ENCODE assay signal across 1 cellular context in genomic region chr19:50349277-50350057, GRCh38.
A peak's percentile ranks its signal among the peaks of the same experiment; 100 is the strongest.
TF ChIP-seq lines count a peak whose summit lies in the region.

No MANE protein-coding gene starts in this region.

TF ChIP-seq in HepG2, 621 proteins besides CTCF, POLR2A, EP300 and RAD21 (continued from another document and continues in another):
- peak; percentile 53 for TF ChIP-seq ZNF574 (CRISPR knock-in tag; IDR thresholded peaks at IDR 0.05)
- TF ChIP-seq ETV5 (CRISPR knock-in tag; IDR thresholded peaks at IDR 0.05; ENCODE audit: borderline replicate concordance), result peak; percentile 62; the same call in 1 of the 2 replicates
- no peak for TF ChIP-seq SMC3 (IDR thresholded peaks at IDR 0.05; ENCODE audit: low read length)
- no peak for TF ChIP-seq HOXD1 (CRISPR knock-in tag; IDR thresholded peaks at IDR 0.05)
- no peak for TF ChIP-seq ZFYVE20 (CRISPR knock-in tag; IDR thresholded peaks at IDR 0.05; ENCODE audit: borderline replicate concordance, low read depth)
- no peak for TF ChIP-seq ARNT2 (CRISPR knock-in tag; IDR thresholded peaks at IDR 0.05; ENCODE audit: low read depth)
- peak; percentile 10; the same call in 1 of the 2 replicates for TF ChIP-seq ZBTB33 (CRISPR knock-in tag; IDR thresholded peaks at IDR 0.05)
- no peak; the same call in 1 of the 2 replicates for TF ChIP-seq ARID4A (CRISPR knock-in tag; IDR thresholded peaks at IDR 0.05; ENCODE audit: borderline replicate concordance)
- 0 out of 2 replicates have a peak, but pooled peaks have one; percentile 32 for TF ChIP-seq MIER2 (CRISPR knock-in tag; IDR thresholded peaks at IDR 0.05)
- TF ChIP-seq STAG1 (CRISPR knock-in tag; IDR thresholded peaks at IDR 0.05), result no peak
- no peak for TF ChIP-seq NFKBIZ (CRISPR knock-in tag; IDR thresholded peaks at IDR 0.05)
- peak; percentile 76 for TF ChIP-seq PAXIP1 (CRISPR knock-in tag; conservative IDR thresholded peaks at IDR 0.05)
- no peak for TF ChIP-seq ZBTB39 (CRISPR knock-in tag; IDR thresholded peaks at IDR 0.05)
- TF ChIP-seq MYPOP (CRISPR knock-in tag; IDR thresholded peaks at IDR 0.05), result no peak
- no peak for TF ChIP-seq ZNF878 (CRISPR knock-in tag; IDR thresholded peaks at IDR 0.05)
- no peak for TF ChIP-seq SMAD9 (CRISPR knock-in tag; IDR thresholded peaks at IDR 0.05)
- no peak for TF ChIP-seq ZNF549 (CRISPR knock-in tag; IDR thresholded peaks at IDR 0.05)
- no peak for TF ChIP-seq SCMH1 (CRISPR knock-in tag; IDR thresholded peaks at IDR 0.05; ENCODE audit: borderline replicate concordance)
- TF ChIP-seq HDAC6 (IDR thresholded peaks at IDR 0.05; ENCODE audit: low read depth, low read length), result no peak
- no peak for TF ChIP-seq ZNF792 (CRISPR knock-in tag; IDR thresholded peaks at IDR 0.05)
- no peak for TF ChIP-seq SRF (IDR thresholded peaks at IDR 0.05; ENCODE audit: low read depth, low read length)
- no peak for TF ChIP-seq ZNF281 (CRISPR knock-in tag; IDR thresholded peaks at IDR 0.05; ENCODE audit: borderline replicate concordance)
- TF ChIP-seq REPIN1 (CRISPR knock-in tag; IDR thresholded peaks at IDR 0.05; ENCODE audit: borderline replicate concordance, low read depth), result no peak
- no peak for TF ChIP-seq ZNF251 (CRISPR knock-in tag; IDR thresholded peaks at IDR 0.05)
- no peak; the same call in 1 of the 2 replicates for TF ChIP-seq ZMYM3 (CRISPR knock-in tag; IDR thresholded peaks at IDR 0.05)
- no peak for TF ChIP-seq MBNL3 (CRISPR knock-in tag; conservative IDR thresholded peaks at IDR 0.05)
- no peak for TF ChIP-seq ZNF660 (CRISPR knock-in tag; IDR thresholded peaks at IDR 0.05; ENCODE audit: borderline replicate concordance, low read depth)
- TF ChIP-seq ZBTB3 (CRISPR knock-in tag; IDR thresholded peaks at IDR 0.05; ENCODE audit: borderline replicate concordance, low read depth), result no peak
- TF ChIP-seq ZNF274 (CRISPR knock-in tag; IDR thresholded peaks at IDR 0.05), result no peak
- 0 out of 2 replicates have a peak, but pooled peaks have one; percentile 30 for TF ChIP-seq SPEN (CRISPR knock-in tag; IDR thresholded peaks at IDR 0.05; ENCODE audit: low read depth)
- peak; percentile 54; the same call in 1 of the 2 replicates for TF ChIP-seq SOX5 (CRISPR knock-in tag; IDR thresholded peaks at IDR 0.05; ENCODE audit: borderline replicate concordance)
- TF ChIP-seq FOSL2 (CRISPR knock-in tag; IDR thresholded peaks at IDR 0.05), result 0 out of 2 replicates have a peak, but pooled peaks have one; percentile 4
- TF ChIP-seq PITX1 (CRISPR knock-in tag; IDR thresholded peaks at IDR 0.05), result peak; percentile 14; the same call in 1 of the 2 replicates
- TF ChIP-seq ZNF737 (CRISPR knock-in tag; IDR thresholded peaks at IDR 0.05; ENCODE audit: borderline replicate concordance), result no peak
- no peak for TF ChIP-seq THAP8 (CRISPR knock-in tag; IDR thresholded peaks at IDR 0.05; ENCODE audit: borderline replicate concordance)
- no peak for TF ChIP-seq ETV6 (CRISPR knock-in tag; conservative IDR thresholded peaks at IDR 0.05)
- TF ChIP-seq ZNF382 (CRISPR knock-in tag; IDR thresholded peaks at IDR 0.05; ENCODE audit: borderline replicate concordance), result no peak
- no peak for TF ChIP-seq RELA (CRISPR knock-in tag; IDR thresholded peaks at IDR 0.05)
- no peak for TF ChIP-seq BCL6 (CRISPR knock-in tag; IDR thresholded peaks at IDR 0.05)
- TF ChIP-seq ZNF362 (CRISPR knock-in tag; IDR thresholded peaks at IDR 0.05; ENCODE audit: borderline replicate concordance), result no peak
